In genomic region chr3:46509661-46510187, GRCh38 we compare ENCODE assay signal across 1 cellular context.
TF ChIP-seq lines count a peak whose summit lies in the region.

No MANE protein-coding gene starts in this region.

TF ChIP-seq in IMR-90, 13 proteins besides CTCF, POLR2A, EP300 and RAD21 (continued from another document):
- TF ChIP-seq ELK1 (IDR thresholded peaks at IDR 0.05; ENCODE audit: borderline replicate concordance, low read depth, low read length) = no peak
TF ChIP-seq in IMR-90: peak in this region for 0.
